In the genomic region with DNA sequence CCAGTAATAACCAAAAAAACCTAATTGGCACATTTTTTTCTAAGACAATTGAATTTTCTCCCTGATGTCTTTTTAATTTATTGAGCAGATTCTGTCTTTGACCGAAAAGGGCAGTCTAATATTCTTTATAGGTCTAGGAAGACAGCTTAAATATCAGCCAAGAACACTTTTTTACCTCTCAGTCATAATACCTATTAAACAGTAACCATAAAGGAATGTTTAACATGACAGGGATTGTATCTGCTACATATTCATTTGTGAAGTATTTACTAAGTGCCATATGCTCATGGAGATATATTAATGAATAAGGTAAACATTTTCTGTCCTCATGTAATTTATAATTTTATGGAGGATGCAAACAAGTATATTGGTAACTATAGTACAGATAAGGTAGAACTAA, we compare ENCODE assay signal across 1 cellular context.
TF ChIP-seq lines count a peak whose summit lies in the region.

No MANE protein-coding gene starts in this region.

TF ChIP-seq in A549, 52 proteins besides CTCF, POLR2A, EP300 and RAD21 (continued from another document):
- TF ChIP-seq KDM1A (IDR thresholded peaks at IDR 0.05; ENCODE audit: low read depth) (no peak), POLR2AphosphoS2 (conservative IDR thresholded peaks at IDR 0.05; ENCODE audit: low read length) (no peak), RNF2 (IDR thresholded peaks at IDR 0.05; ENCODE audit: borderline replicate concordance, low read depth) (no peak), NFE2L2 (conservative IDR thresholded peaks at IDR 0.05; ENCODE audit: low read length) (no peak), ESRRA (IDR thresholded peaks at IDR 0.05; ENCODE audit: borderline replicate concordance, low read length) (no peak), CHD2 (IDR thresholded peaks at IDR 0.05; ENCODE audit: low read length, partially characterized antibody) (no peak), PHF8 (IDR thresholded peaks at IDR 0.05; ENCODE audit: borderline replicate concordance, low read depth) (no peak), RCOR1 (IDR thresholded peaks at IDR 0.05; ENCODE audit: low read depth, low read length) (no peak), JUN (IDR thresholded peaks at IDR 0.05) (no peak), CBX2 (IDR thresholded peaks at IDR 0.05; ENCODE audit: borderline replicate concordance, low read depth) (no peak), CBX8 (IDR thresholded peaks at IDR 0.05) (no peak)
- TF ChIP-seq, protein P1, sequence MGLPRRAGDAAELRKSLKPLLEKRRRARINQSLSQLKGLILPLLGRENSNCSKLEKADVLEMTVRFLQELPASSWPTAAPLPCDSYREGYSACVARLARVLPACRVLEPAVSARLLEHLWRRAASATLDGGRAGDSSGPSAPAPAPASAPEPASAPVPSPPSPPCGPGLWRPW (IDR thresholded peaks at IDR 0.05) = no peak
- TF ChIP-seq, protein P2, sequence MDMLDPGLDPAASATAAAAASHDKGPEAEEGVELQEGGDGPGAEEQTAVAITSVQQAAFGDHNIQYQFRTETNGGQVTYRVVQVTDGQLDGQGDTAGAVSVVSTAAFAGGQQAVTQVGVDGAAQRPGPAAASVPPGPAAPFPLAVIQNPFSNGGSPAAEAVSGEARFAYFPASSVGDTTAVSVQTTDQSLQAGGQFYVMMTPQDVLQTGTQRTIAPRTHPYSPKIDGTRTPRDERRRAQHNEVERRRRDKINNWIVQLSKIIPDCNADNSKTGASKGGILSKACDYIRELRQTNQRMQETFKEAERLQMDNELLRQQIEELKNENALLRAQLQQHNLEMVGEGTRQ (IDR thresholded peaks at IDR 0.05) = no peak
- TF ChIP-seq, protein P3, sequence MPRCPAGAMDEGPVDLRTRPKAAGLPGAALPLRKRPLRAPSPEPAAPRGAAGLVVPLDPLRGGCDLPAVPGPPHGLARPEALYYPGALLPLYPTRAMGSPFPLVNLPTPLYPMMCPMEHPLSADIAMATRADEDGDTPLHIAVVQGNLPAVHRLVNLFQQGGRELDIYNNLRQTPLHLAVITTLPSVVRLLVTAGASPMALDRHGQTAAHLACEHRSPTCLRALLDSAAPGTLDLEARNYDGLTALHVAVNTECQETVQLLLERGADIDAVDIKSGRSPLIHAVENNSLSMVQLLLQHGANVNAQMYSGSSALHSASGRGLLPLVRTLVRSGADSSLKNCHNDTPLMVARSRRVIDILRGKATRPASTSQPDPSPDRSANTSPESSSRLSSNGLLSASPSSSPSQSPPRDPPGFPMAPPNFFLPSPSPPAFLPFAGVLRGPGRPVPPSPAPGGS (IDR thresholded peaks at IDR 0.05) = no peak
- TF ChIP-seq, protein P4, sequence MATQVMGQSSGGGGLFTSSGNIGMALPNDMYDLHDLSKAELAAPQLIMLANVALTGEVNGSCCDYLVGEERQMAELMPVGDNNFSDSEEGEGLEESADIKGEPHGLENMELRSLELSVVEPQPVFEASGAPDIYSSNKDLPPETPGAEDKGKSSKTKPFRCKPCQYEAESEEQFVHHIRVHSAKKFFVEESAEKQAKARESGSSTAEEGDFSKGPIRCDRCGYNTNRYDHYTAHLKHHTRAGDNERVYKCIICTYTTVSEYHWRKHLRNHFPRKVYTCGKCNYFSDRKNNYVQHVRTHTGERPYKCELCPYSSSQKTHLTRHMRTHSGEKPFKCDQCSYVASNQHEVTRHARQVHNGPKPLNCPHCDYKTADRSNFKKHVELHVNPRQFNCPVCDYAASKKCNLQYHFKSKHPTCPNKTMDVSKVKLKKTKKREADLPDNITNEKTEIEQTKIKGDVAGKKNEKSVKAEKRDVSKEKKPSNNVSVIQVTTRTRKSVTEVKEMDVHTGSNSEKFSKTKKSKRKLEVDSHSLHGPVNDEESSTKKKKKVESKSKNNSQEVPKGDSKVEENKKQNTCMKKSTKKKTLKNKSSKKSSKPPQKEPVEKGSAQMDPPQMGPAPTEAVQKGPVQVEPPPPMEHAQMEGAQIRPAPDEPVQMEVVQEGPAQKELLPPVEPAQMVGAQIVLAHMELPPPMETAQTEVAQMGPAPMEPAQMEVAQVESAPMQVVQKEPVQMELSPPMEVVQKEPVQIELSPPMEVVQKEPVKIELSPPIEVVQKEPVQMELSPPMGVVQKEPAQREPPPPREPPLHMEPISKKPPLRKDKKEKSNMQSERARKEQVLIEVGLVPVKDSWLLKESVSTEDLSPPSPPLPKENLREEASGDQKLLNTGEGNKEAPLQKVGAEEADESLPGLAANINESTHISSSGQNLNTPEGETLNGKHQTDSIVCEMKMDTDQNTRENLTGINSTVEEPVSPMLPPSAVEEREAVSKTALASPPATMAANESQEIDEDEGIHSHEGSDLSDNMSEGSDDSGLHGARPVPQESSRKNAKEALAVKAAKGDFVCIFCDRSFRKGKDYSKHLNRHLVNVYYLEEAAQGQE (IDR thresholded peaks at IDR 0.05) = no peak
